In the genomic region with DNA sequence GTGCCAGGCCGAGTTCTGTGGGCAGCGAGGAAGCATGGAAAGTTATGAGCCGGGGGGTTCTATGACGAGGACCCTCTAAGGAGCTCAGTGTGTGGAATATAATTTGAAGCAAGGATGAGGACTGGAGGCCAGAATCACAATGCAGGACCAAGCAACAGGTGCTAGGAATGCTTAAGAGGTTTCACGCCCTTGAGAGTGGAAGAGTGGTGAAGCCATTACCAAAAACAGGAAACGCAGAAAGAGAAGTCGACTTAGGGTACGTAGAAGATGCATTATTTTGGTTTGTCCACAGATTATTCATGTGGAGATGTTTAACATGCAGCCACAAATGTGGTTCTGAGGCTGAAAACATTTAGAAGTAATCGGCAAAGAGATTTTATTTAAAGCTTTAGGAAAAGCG, we compare ENCODE assay signal across 17 cellular contexts.
A peak's percentile ranks its signal among the peaks of the same experiment; 100 is the strongest.
DNase-seq lines count a peak whose midpoint lies in the region; ATAC-seq lines count a peak whose summit lies in the region.
"Had no signal": no experiment of that assay in that cellular context is flagged by ENCODE, and none has a peak within 500 bp of the region (broad histone marks: within the 10 kb centered on the region; RNA-seq: fewer than 3 reads in every experiment).

No MANE protein-coding gene starts in this region.

- no peak for ATAC-seq in activated CD8-positive, alpha-beta memory T cell treated with anti-CD3 and anti-CD28 coated beads, Interleukin-2, amount 10 ng/mL, durations not matched to agents 7 days and 5 days
- peak; percentile 41 for ATAC-seq in HG02852 (IDR thresholded peaks at IDR 0.05; ENCODE audit: unreplicated experiment)
- no peak for ATAC-seq in activated naive CD8-positive, alpha-beta T cell treated with anti-CD3 and anti-CD28 coated beads, Interleukin-2, amount 50 U/mL, for 24 hours
- ATAC-seq in stimulated activated naive B cell treated with anti-CD40 and anti-IgM and Interleukin-4, amounts not matched to agents 10 μg/mL and 1 μg/mL and 100 μg/mL, for 72 hours (replicated peaks): peak; percentile 70 to 73
- ATAC-seq: foreskin keratinocyte, SK-N-SH treated with all-trans-retinoic acid at 6 μM for 48 hours had no signal

- peaks cover 84% of the 10 kb centered on the region for H3K4me1 Mint-ChIP-seq in activated CD8-positive, alpha-beta memory T cell treated with anti-CD3 and anti-CD28 coated beads, Interleukin-2, amount 10 ng/mL, durations not matched to agents 7 days and 5 days
- H3K4me1 Mint-ChIP-seq in activated naive CD8-positive, alpha-beta T cell treated with anti-CD3 and anti-CD28 coated beads, Interleukin-2, amount 50 U/mL, for 24 hours: peaks cover 96% of the 10 kb centered on the region
- H3K4me1 Mint-ChIP-seq in stimulated activated naive B cell treated with anti-CD40 and anti-IgM and Interleukin-4, amounts not matched to agents 10 μg/mL and 1 μg/mL and 100 μg/mL, for 72 hours: peaks cover 47 to 74% of the 10 kb centered on the region in 2 donors

- peak overlapping the region; percentile 81 for H3K27ac Mint-ChIP-seq in activated CD8-positive, alpha-beta memory T cell treated with anti-CD3 and anti-CD28 coated beads, Interleukin-2, amount 10 ng/mL, durations not matched to agents 7 days and 5 days
- peak overlapping the region; percentile 95 for H3K27ac Mint-ChIP-seq in activated naive CD8-positive, alpha-beta T cell treated with anti-CD3 and anti-CD28 coated beads, Interleukin-2, amount 50 U/mL, for 24 hours
- peak overlapping the region; percentile 90 for H3K27ac Mint-ChIP-seq in stimulated activated naive B cell treated with anti-CD40 and anti-IgM and Interleukin-4, amounts not matched to agents 10 μg/mL and 1 μg/mL and 100 μg/mL, for 72 hours
- H3K27ac Mint-ChIP-seq: endodermal cell had no signal

- no peaks in the 10 kb centered on the region for H3K27me3 Mint-ChIP-seq in activated CD8-positive, alpha-beta memory T cell treated with anti-CD3 and anti-CD28 coated beads, Interleukin-2, amount 10 ng/mL, durations not matched to agents 7 days and 5 days
- H3K27me3 Mint-ChIP-seq in activated naive CD8-positive, alpha-beta T cell treated with anti-CD3 and anti-CD28 coated beads, Interleukin-2, amount 50 U/mL, for 24 hours: no peaks in the 10 kb centered on the region
- no peaks in the 10 kb centered on the region for H3K27me3 Mint-ChIP-seq in stimulated activated naive B cell treated with anti-CD40 and anti-IgM and Interleukin-4, amounts not matched to agents 10 μg/mL and 1 μg/mL and 100 μg/mL, for 72 hours

- CTCF ChIA-PET in activated CD8-positive, alpha-beta memory T cell treated with anti-CD3 and anti-CD28 coated beads, Interleukin-2, amount 10 ng/mL, durations not matched to agents 7 days and 5 days (lab: Charles Lee): interaction anchor here (1.1 to 1.6 kb wide), 3 partner anchors 11 to 31 kb away, joined by 3 to 7 read pairs (median 4); no protein-coding TSS in a partner anchor

- H3K4me3 Mint-ChIP-seq in activated CD8-positive, alpha-beta memory T cell treated with anti-CD3 and anti-CD28 coated beads, Interleukin-2, amount 10 ng/mL, durations not matched to agents 7 days and 5 days: peak overlapping the region; percentile 46
- peak overlapping the region; percentile 58 for H3K4me3 Mint-ChIP-seq in activated naive CD8-positive, alpha-beta T cell treated with anti-CD3 and anti-CD28 coated beads, Interleukin-2, amount 50 U/mL, for 24 hours
- peak overlapping the region; percentile 45 to 58 for H3K4me3 Mint-ChIP-seq in stimulated activated naive B cell treated with anti-CD40 and anti-IgM and Interleukin-4, amounts not matched to agents 10 μg/mL and 1 μg/mL and 100 μg/mL, for 72 hours
- H3K4me3 Mint-ChIP-seq: endodermal cell had no signal

- no peak for DNase-seq in activated CD8-positive, alpha-beta memory T cell treated with anti-CD3 and anti-CD28 coated beads, Interleukin-2, amount 10 ng/mL, durations not matched to agents 7 days and 5 days
- DNase-seq in activated CD8-positive, alpha-beta memory T cell treated with anti-CD3 and anti-CD28 coated beads for 24 hours: no peak
- no peak for DNase-seq in activated naive CD8-positive, alpha-beta T cell treated with anti-CD3 and anti-CD28 coated beads, Interleukin-2, amount 50 U/mL, for 24 hours
- DNase-seq in stimulated activated naive B cell treated with anti-CD40 and anti-IgM and Interleukin-4, amounts not matched to agents 10 μg/mL and 1 μg/mL and 100 μg/mL, for 72 hours: no peak
- no peak for DNase-seq in AG08395 (ENCODE audit: low spot score)
- no peak for DNase-seq in DMS 273 (lab: John Stamatoyannopoulos, UW; ENCODE audit: unreplicated experiment)
- DNase-seq in A172 (ENCODE audit: low spot score): no peak
- DNase-seq: ACHN, brain microvascular endothelial cell, endodermal cell, foreskin keratinocyte, mammary epithelial cell, NCI-H1436, NCI-H446, occipital lobe had no signal

- peaks cover 20% of the 10 kb centered on the region for H3K36me3 Mint-ChIP-seq in activated CD8-positive, alpha-beta memory T cell treated with anti-CD3 and anti-CD28 coated beads, Interleukin-2, amount 10 ng/mL, durations not matched to agents 7 days and 5 days
- peaks cover 26% of the 10 kb centered on the region for H3K36me3 Mint-ChIP-seq in activated naive CD8-positive, alpha-beta T cell treated with anti-CD3 and anti-CD28 coated beads, Interleukin-2, amount 50 U/mL, for 24 hours (ENCODE audit: low read depth)
- H3K36me3 Mint-ChIP-seq in stimulated activated naive B cell treated with anti-CD40 and anti-IgM and Interleukin-4, amounts not matched to agents 10 μg/mL and 1 μg/mL and 100 μg/mL, for 72 hours: peaks cover 20 to 31% of the 10 kb centered on the region in 2 donors

- no peaks in the 10 kb centered on the region for H3K9me3 Mint-ChIP-seq in activated CD8-positive, alpha-beta memory T cell treated with anti-CD3 and anti-CD28 coated beads, Interleukin-2, amount 10 ng/mL, durations not matched to agents 7 days and 5 days (ENCODE audit: low read depth)
- H3K9me3 Mint-ChIP-seq in activated naive CD8-positive, alpha-beta T cell treated with anti-CD3 and anti-CD28 coated beads, Interleukin-2, amount 50 U/mL, for 24 hours: peaks cover 8% of the 10 kb centered on the region
- H3K9me3 Mint-ChIP-seq in stimulated activated naive B cell treated with anti-CD40 and anti-IgM and Interleukin-4, amounts not matched to agents 10 μg/mL and 1 μg/mL and 100 μg/mL, for 72 hours: peaks cover 12 to 13% of the 10 kb centered on the region in 2 donors
- H3K9me3 Mint-ChIP-seq: endodermal cell had no signal

Comparison
In these comparisons a context has a peak if more than half of its experiments do, and no peak if none do; other contexts are left out.
1. ATAC-seq: peak in HG02852 (single experiment) and stimulated activated naive B cell treated with anti-CD40 and anti-IgM and Interleukin-4, amounts not matched to agents 10 μg/mL and 1 μg/mL and 100 μg/mL, for 72 hours (2 of 2); none in activated CD8-positive, alpha-beta memory T cell treated with anti-CD3 and anti-CD28 coated beads, Interleukin-2, amount 10 ng/mL, durations not matched to agents 7 days and 5 days (single experiment) and activated naive CD8-positive, alpha-beta T cell treated with anti-CD3 and anti-CD28 coated beads, Interleukin-2, amount 50 U/mL, for 24 hours (single experiment).
2. Peak in every context shown above with its lines, with median percentiles within 50 percentile points of each other: H3K27ac Mint-ChIP-seq and H3K4me3 Mint-ChIP-seq.